2 cellular contexts compared by ENCODE assay signal in the genomic region with DNA sequence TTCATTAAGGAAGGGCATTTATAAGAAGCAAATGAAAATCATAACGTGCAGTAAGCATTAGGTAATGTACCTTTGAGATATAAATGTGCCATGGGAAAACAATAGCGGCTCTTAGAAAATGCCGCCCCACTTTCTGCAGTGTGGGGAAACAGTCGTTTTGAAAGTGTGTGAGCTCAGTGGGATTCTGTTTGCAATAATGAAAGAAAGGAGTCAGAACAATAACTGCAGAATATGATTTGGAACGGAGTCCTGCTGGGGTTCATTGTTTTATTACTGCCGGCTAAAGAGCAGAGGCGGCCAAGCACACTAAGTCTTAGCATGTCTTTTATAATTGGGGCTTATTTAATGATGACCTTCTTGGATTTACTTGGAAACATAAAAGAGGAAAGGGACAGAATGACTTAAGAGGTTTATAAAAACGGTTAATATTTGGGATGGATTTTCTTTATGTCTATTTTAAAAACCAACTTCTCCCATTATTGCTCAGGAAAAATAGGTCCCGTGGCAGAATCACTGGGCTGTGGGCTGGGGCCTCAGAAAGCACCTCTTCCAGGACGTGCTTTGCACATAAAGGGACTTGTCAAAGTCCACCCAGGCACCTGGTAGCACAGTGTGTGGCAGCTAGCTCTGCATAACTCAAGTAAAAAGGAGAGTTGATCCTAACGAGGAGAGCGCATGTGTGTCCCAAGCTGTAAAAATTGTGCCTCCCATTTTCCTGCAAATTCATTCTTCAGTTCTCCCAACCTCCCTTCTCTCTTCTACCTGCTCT.
TF ChIP-seq lines count a peak whose summit lies in the region.

No MANE protein-coding gene starts in this region.

TF ChIP-seq in SK-N-SH, 30 proteins besides CTCF, POLR2A, EP300 and RAD21 (continued from another document):
- TF ChIP-seq, protein P1, sequence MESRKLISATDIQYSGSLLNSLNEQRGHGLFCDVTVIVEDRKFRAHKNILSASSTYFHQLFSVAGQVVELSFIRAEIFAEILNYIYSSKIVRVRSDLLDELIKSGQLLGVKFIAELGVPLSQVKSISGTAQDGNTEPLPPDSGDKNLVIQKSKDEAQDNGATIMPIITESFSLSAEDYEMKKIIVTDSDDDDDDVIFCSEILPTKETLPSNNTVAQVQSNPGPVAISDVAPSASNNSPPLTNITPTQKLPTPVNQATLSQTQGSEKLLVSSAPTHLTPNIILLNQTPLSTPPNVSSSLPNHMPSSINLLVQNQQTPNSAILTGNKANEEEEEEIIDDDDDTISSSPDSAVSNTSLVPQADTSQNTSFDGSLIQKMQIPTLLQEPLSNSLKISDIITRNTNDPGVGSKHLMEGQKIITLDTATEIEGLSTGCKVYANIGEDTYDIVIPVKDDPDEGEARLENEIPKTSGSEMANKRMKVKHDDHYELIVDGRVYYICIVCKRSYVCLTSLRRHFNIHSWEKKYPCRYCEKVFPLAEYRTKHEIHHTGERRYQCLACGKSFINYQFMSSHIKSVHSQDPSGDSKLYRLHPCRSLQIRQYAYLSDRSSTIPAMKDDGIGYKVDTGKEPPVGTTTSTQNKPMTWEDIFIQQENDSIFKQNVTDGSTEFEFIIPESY (IDR thresholded peaks at IDR 0.05; ENCODE audit: borderline replicate concordance, low read depth) = no peak
- TF ChIP-seq RXRA (IDR thresholded peaks at IDR 0.05; ENCODE audit: borderline replicate concordance, low read depth) = no peak
- no peak for TF ChIP-seq TEAD4 (IDR thresholded peaks at IDR 0.05; ENCODE audit: borderline replicate concordance, insufficient read depth)
- TF ChIP-seq CHD2 (IDR thresholded peaks at IDR 0.05; ENCODE audit: low read length, partially characterized antibody) = no peak
- TF ChIP-seq GABPA (IDR thresholded peaks at IDR 0.05; ENCODE audit: low read depth) = no peak
- TF ChIP-seq, protein P2, sequence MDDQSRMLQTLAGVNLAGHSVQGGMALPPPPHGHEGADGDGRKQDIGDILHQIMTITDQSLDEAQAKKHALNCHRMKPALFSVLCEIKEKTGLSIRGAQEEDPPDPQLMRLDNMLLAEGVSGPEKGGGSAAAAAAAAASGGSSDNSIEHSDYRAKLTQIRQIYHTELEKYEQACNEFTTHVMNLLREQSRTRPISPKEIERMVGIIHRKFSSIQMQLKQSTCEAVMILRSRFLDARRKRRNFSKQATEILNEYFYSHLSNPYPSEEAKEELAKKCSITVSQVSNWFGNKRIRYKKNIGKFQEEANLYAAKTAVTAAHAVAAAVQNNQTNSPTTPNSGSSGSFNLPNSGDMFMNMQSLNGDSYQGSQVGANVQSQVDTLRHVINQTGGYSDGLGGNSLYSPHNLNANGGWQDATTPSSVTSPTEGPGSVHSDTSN (IDR thresholded peaks at IDR 0.05) = no peak
- TF ChIP-seq NRF1 (IDR thresholded peaks at IDR 0.05; ENCODE audit: low read depth, low read length) = no peak
- TF ChIP-seq TAF1 (IDR thresholded peaks at IDR 0.05; ENCODE audit: borderline replicate concordance, low read depth, low read length) = no peak
- no peak for TF ChIP-seq FOXJ3 (CRISPR knock-in tag; IDR thresholded peaks at IDR 0.05)
- no peak for TF ChIP-seq YY1 (IDR thresholded peaks at IDR 0.05; ENCODE audit: low read depth)
- TF ChIP-seq GATA2 (CRISPR knock-in tag; IDR thresholded peaks at IDR 0.05) = no peak
- no peak for TF ChIP-seq TCF12 (IDR thresholded peaks at IDR 0.05)
- TF ChIP-seq FOXM1 (IDR thresholded peaks at IDR 0.05; ENCODE audit: low read depth) = no peak
- no peak for TF ChIP-seq FOSL2 (IDR thresholded peaks at IDR 0.05; ENCODE audit: borderline replicate concordance, low read depth)
- TF ChIP-seq RFX5 (IDR thresholded peaks at IDR 0.05; ENCODE audit: low read length) = no peak
- TF ChIP-seq, protein P3, sequence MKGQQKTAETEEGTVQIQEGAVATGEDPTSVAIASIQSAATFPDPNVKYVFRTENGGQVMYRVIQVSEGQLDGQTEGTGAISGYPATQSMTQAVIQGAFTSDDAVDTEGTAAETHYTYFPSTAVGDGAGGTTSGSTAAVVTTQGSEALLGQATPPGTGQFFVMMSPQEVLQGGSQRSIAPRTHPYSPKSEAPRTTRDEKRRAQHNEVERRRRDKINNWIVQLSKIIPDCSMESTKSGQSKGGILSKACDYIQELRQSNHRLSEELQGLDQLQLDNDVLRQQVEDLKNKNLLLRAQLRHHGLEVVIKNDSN (IDR thresholded peaks at IDR 0.05; ENCODE audit: borderline replicate concordance, low read depth) = no peak

TF ChIP-seq in SK-N-SH treated with all-trans-retinoic acid at 6 μM for 48 hours, 23 proteins besides CTCF, POLR2A, EP300 and RAD21 (continued from another document):
- TF ChIP-seq, protein P4, sequence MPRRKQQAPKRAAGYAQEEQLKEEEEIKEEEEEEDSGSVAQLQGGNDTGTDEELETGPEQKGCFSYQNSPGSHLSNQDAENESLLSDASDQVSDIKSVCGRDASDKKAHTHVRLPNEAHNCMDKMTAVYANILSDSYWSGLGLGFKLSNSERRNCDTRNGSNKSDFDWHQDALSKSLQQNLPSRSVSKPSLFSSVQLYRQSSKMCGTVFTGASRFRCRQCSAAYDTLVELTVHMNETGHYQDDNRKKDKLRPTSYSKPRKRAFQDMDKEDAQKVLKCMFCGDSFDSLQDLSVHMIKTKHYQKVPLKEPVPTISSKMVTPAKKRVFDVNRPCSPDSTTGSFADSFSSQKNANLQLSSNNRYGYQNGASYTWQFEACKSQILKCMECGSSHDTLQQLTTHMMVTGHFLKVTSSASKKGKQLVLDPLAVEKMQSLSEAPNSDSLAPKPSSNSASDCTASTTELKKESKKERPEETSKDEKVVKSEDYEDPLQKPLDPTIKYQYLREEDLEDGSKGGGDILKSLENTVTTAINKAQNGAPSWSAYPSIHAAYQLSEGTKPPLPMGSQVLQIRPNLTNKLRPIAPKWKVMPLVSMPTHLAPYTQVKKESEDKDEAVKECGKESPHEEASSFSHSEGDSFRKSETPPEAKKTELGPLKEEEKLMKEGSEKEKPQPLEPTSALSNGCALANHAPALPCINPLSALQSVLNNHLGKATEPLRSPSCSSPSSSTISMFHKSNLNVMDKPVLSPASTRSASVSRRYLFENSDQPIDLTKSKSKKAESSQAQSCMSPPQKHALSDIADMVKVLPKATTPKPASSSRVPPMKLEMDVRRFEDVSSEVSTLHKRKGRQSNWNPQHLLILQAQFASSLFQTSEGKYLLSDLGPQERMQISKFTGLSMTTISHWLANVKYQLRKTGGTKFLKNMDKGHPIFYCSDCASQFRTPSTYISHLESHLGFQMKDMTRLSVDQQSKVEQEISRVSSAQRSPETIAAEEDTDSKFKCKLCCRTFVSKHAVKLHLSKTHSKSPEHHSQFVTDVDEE (CRISPR knock-in tag; IDR thresholded peaks at IDR 0.05) = no peak
- no peak for TF ChIP-seq CSDC2 (CRISPR knock-in tag; IDR thresholded peaks at IDR 0.05)
- TF ChIP-seq PPARA (CRISPR knock-in tag; IDR thresholded peaks at IDR 0.05; ENCODE audit: borderline replicate concordance) = no peak
- no peak for TF ChIP-seq ZC3H10 (CRISPR knock-in tag; IDR thresholded peaks at IDR 0.05)
- TF ChIP-seq ARNTL (CRISPR knock-in tag; IDR thresholded peaks at IDR 0.05; ENCODE audit: borderline replicate concordance, low read depth) = no peak
- TF ChIP-seq TOX (CRISPR knock-in tag; IDR thresholded peaks at IDR 0.05; ENCODE audit: borderline replicate concordance) = no peak
- no peak for TF ChIP-seq ESRRG (CRISPR knock-in tag; IDR thresholded peaks at IDR 0.05)
- TF ChIP-seq, protein P5, sequence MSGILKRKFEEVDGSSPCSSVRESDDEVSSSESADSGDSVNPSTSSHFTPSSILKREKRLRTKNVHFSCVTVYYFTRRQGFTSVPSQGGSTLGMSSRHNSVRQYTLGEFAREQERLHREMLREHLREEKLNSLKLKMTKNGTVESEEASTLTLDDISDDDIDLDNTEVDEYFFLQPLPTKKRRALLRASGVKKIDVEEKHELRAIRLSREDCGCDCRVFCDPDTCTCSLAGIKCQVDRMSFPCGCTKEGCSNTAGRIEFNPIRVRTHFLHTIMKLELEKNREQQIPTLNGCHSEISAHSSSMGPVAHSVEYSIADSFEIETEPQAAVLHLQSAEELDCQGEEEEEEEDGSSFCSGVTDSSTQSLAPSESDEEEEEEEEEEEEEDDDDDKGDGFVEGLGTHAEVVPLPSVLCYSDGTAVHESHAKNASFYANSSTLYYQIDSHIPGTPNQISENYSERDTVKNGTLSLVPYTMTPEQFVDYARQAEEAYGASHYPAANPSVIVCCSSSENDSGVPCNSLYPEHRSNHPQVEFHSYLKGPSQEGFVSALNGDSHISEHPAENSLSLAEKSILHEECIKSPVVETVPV (CRISPR knock-in tag; IDR thresholded peaks at IDR 0.05) = no peak
- no peak for TF ChIP-seq ZNF70 (CRISPR knock-in tag; IDR thresholded peaks at IDR 0.05)
- TF ChIP-seq, protein P6, sequence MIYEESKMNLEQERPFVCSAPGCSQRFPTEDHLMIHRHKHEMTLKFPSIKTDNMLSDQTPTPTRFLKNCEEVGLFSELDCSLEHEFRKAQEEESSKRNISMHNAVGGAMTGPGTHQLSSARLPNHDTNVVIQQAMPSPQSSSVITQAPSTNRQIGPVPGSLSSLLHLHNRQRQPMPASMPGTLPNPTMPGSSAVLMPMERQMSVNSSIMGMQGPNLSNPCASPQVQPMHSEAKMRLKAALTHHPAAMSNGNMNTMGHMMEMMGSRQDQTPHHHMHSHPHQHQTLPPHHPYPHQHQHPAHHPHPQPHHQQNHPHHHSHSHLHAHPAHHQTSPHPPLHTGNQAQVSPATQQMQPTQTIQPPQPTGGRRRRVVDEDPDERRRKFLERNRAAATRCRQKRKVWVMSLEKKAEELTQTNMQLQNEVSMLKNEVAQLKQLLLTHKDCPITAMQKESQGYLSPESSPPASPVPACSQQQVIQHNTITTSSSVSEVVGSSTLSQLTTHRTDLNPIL (CRISPR knock-in tag; IDR thresholded peaks at IDR 0.05; ENCODE audit: low read depth) = no peak
- TF ChIP-seq, protein P7, sequence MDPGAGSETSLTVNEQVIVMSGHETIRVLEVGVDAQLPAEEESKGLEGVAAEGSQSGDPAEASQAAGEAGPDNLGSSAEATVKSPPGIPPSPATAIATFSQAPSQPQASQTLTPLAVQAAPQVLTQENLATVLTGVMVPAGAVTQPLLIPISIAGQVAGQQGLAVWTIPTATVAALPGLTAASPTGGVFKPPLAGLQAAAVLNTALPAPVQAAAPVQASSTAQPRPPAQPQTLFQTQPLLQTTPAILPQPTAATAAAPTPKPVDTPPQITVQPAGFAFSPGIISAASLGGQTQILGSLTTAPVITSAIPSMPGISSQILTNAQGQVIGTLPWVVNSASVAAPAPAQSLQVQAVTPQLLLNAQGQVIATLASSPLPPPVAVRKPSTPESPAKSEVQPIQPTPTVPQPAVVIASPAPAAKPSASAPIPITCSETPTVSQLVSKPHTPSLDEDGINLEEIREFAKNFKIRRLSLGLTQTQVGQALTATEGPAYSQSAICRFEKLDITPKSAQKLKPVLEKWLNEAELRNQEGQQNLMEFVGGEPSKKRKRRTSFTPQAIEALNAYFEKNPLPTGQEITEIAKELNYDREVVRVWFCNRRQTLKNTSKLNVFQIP (CRISPR knock-in tag; IDR thresholded peaks at IDR 0.05; ENCODE audit: borderline replicate concordance, low read depth) = no peak
- TF ChIP-seq ISL1 (CRISPR knock-in tag; IDR thresholded peaks at IDR 0.05) = no peak
- no peak for TF ChIP-seq TCF4 (CRISPR knock-in tag; IDR thresholded peaks at IDR 0.05; ENCODE audit: borderline replicate concordance)
- no peak for TF ChIP-seq OSR1 (CRISPR knock-in tag; IDR thresholded peaks at IDR 0.05)
TF ChIP-seq in SK-N-SH treated with all-trans-retinoic acid at 6 μM for 48 hours: peak in this region for 0.
